In genomic region chr13:25687622-25688225, GRCh38 we compare ENCODE assay signal across 15 cellular contexts.
A peak's percentile ranks its signal among the peaks of the same experiment; 100 is the strongest.
DNase-seq lines count a peak whose midpoint lies in the region; ATAC-seq, FAIRE-seq and TF ChIP-seq lines count a peak whose summit lies in the region.
"Had no signal": no experiment of that assay in that cellular context is flagged by ENCODE, and none has a peak within 500 bp of the region (broad histone marks: within the 10 kb centered on the region; RNA-seq: fewer than 3 reads in every experiment).

No MANE protein-coding gene starts in this region.

- H3K27me3 ChIP-seq in small intestine (ENCODE audit: control insufficient read depth in 2 of 2, insufficient read depth in 2 of 2, low read length in 2 of 2): no peaks in the 10 kb centered on the region
- H3K27me3 ChIP-seq: upper lobe of left lung had no signal

- H3K4me3 ChIP-seq in fibroblast of pulmonary artery (replicated peaks; ENCODE audit: low read depth, low read length): no peak overlapping the region
- no peak overlapping the region for H3K4me3 ChIP-seq in small intestine (ENCODE audit: low read depth in 1 of 2, low read length in 2 of 2)
- H3K4me3 ChIP-seq: upper lobe of left lung had no signal

- 50 to 56% (median 54%) methylated on average over 5 of the region's 5 CpGs for WGBS in small intestine, 3 donors

- no peaks in the 10 kb centered on the region for H3K36me3 ChIP-seq in small intestine (ENCODE audit: control insufficient read depth in 2 of 2, insufficient read depth in 2 of 2, low read length in 2 of 2)
- H3K36me3 ChIP-seq: upper lobe of left lung had no signal

- TF ChIP-seq CTCF in fibroblast of pulmonary artery (IDR thresholded peaks at IDR 0.05; ENCODE audit: low read length, missing control alignments): no peak

- DNase-seq in NCI-H2107 treated with DMSO at 0.1 percent for 48 hours (lab: John Stamatoyannopoulos, UW; ENCODE audit: unreplicated experiment): peak; percentile 80
- no peak for DNase-seq in NCI-H2107 (lab: John Stamatoyannopoulos, UW)
- DNase-seq in NCI-H345 treated with DMSO at 0.1 percent for 48 hours (lab: John Stamatoyannopoulos, UW; ENCODE audit: unreplicated experiment): peak; percentile 43
- peak; percentile 1 for DNase-seq in fibroblast of pulmonary artery (ENCODE audit: low read depth)
- DNase-seq in small intestine: peak; percentile 8
- no peak for DNase-seq in midbrain (lab: John Stamatoyannopoulos, UW)
- DNase-seq: activated CD8-positive, alpha-beta T cell treated with anti-CD3 and anti-CD28 coated beads, Interleukin-2, amount 10 ng/mL, durations not matched to agents 7 days and 5 days; activated effector memory CD4-positive, alpha-beta T cell treated with anti-CD3 and anti-CD28 coated beads, Interleukin-2, amount 50 U/mL, for 16 hours; Caco-2; nucleus accumbens; stimulated activated CD8-positive, alpha-beta memory T cell treated with anti-CD3 and anti-CD28 coated beads, Interleukin-4, amount 100 ng/mL, for 48 hours; upper lobe of left lung had no signal

- H3K4me1 ChIP-seq in small intestine (ENCODE audit: control insufficient read depth in 2 of 2, insufficient read depth in 1 of 2, low read depth in 1 of 2, low read length in 1 of 2): no peaks in the 10 kb centered on the region
- H3K4me1 ChIP-seq: Caco-2 had no signal

- no peak for ATAC-seq in GM19452 (IDR thresholded peaks at IDR 0.05; ENCODE audit: unreplicated experiment)
- no peak for ATAC-seq in GM21381 (IDR thresholded peaks at IDR 0.05; ENCODE audit: unreplicated experiment)
- ATAC-seq: activated CD8-positive, alpha-beta T cell treated with anti-CD3 and anti-CD28 coated beads, Interleukin-2, amount 10 ng/mL, durations not matched to agents 7 days and 5 days had no signal

- no peaks in the 10 kb centered on the region for H3K9me3 ChIP-seq in small intestine (ENCODE audit: control insufficient read depth, low read depth)
- H3K9me3 ChIP-seq: Caco-2, upper lobe of left lung had no signal

- no peak overlapping the region for H3K27ac ChIP-seq in small intestine (ENCODE audit: low read depth in 1 of 2, low read length in 1 of 2)
- H3K27ac ChIP-seq: RWPE1, upper lobe of left lung had no signal

- FAIRE-seq in small intestine (lab: Jason Lieb, UNC): no peak

Comparison
In these comparisons a context has a peak if more than half of its experiments do, and no peak if none do; other contexts are left out.
1. DNase-seq: peak in NCI-H2107 treated with DMSO at 0.1 percent for 48 hours (single experiment), NCI-H345 treated with DMSO at 0.1 percent for 48 hours (single experiment), fibroblast of pulmonary artery (single experiment) and small intestine (single experiment); none in NCI-H2107 (single experiment) and midbrain (single experiment).